Comparison of ENCODE assay signal across 8 cellular contexts in the genomic region with DNA sequence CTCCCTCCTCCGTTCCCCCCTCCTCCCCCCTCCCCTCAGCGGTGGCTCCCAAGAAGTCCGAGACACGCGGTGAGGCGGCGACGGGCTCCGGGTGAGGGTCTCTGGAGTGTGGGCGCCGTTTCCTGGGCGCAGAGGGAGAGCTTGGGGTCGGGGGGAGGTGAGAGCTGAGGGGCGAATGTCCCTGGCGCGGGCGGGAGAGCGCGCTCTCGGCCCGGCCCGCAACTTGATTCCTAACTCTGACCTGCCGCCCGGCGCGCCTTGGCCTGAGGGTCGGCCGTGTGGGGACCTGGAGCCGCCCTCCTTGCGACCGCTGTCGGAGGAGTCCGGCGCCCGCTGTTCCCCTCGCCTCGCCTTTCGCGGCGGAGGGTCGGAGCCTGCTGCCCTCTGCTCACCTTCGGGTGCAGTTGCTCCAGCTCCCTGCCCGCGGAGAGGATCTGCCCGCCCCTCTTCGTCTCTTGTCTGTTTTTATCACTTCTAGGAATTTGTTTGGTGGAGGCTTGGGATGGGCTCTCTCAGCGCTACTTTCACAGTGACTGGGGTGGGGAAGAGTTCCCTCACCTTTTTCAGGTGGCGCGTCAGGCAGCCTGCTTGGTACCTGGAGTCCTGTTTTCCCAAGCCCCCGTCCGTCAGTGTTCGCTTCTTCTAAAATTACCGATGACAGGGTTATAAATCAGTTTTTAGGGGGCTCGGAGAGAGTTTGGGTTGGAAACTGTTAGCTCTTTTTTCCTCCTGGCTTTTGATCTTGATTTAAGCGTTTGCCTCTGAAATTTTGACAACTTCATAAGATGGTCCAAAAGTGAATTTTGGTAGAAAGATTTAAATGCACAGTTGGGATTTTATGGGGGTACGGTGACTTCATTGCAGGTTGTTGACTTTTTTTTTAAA.
DNase-seq lines count a peak whose midpoint lies in the region; ATAC-seq and TF ChIP-seq lines count a peak whose summit lies in the region.

No MANE protein-coding gene starts in this region.

- ATAC-seq in GM18511 (IDR thresholded peaks at IDR 0.05; ENCODE audit: unreplicated experiment) (peak; percentile 46), HG02970 (IDR thresholded peaks at IDR 0.05; ENCODE audit: low FRiP score, unreplicated experiment) (peak; percentile 35)

- no CpG with 5 or more reads among the region's 56 CpGs for WGBS in iPS DF 6.9 (ENCODE audit: insufficient coverage, insufficient read length)

- H3K4me3 ChIP-seq in AG09309 (ENCODE audit: control insufficient read depth, low read depth, low read length) (peak overlapping the region; percentile 90), iPS DF 6.9 (ENCODE audit: low read length) (peak overlapping the region; percentile 58; the same call in 1 of the 2 replicates), skin epidermis (peak overlapping the region; percentile 72 to 100 (median 97))

- no peaks in the 10 kb centered on the region for H3K4me1 ChIP-seq in iPS DF 6.9 (ENCODE audit: control insufficient read depth, insufficient read depth, low read length)

- H3K27me3 ChIP-seq in iPS DF 6.9 (ENCODE audit: control insufficient read depth, insufficient read depth, low read length): no peaks in the 10 kb centered on the region

- no peak overlapping the region for H3K27ac ChIP-seq in iPS DF 6.9 (ENCODE audit: low read length)
- H3K27ac ChIP-seq in skin epidermis: peak overlapping the region; percentile 79 to 100 (median 95)

- DNase-seq in AG09309 (ENCODE audit: low read depth) (no peak), NCI-H69 (lab: John Stamatoyannopoulos, UW) (peak; percentile 82), amniotic epithelial cell (ENCODE audit: low read depth) (peak; percentile 15), iPS DF 6.9 (ENCODE audit: low read depth, low spot score) (no peak), inferior parietal cortex (ENCODE audit: extremely low spot score) (no peak)

- no peaks in the 10 kb centered on the region for H3K9me3 ChIP-seq in iPS DF 6.9 (ENCODE audit: control insufficient read depth, insufficient read depth, low read length)

- no peaks in the 10 kb centered on the region for H3K36me3 ChIP-seq in iPS DF 6.9 (ENCODE audit: control insufficient read depth, insufficient read depth, low read length)

- peak; percentile 6 for TF ChIP-seq CTCF in AG09309 (IDR thresholded peaks at IDR 0.05; ENCODE audit: control insufficient read depth, insufficient read depth, low read depth, low read length, missing control alignments)

Comparison
In these comparisons a context has a peak if more than half of its experiments do, and no peak if none do; other contexts are left out.
1. DNase-seq: peak in NCI-H69 (single experiment) and amniotic epithelial cell (single experiment); none in AG09309 (single experiment), iPS DF 6.9 (single experiment) and inferior parietal cortex (single experiment).
2. Peak in every context shown above with its lines, with median percentiles within 50 percentile points of each other: H3K4me3 ChIP-seq.